ENCODE assay signal across 21 cellular contexts in the genomic region with DNA sequence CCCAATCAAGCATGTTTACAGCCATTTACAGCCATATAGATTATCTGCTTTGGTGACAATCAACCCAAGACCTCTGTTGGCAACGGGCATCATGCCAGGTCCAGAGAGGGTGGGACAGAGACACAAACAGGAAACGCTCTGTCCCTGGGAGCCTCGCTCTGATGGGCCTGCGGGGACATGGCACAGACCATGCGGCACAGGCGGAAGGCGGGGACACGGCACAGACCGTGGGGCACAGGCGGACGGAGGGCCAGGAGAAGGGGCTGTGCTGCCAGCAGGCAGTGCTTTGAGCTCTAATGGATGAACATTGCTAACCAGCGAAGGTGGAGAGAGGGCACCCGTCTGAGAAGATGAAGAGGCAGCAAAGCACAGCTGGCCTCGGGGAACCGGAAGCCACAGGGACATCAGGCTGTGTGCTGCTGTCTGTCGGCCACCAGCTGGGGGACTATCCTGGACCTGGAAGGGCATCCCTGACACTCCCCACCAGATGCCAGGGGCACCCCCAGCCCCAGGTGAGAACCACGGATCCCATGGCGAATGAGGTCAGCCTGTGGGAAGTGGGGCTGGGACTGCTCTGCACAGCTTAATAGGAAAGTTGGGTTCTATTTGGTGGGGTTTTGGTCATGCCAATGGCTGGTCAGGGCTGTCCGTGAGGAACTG.
DNase-seq lines count a peak whose midpoint lies in the region; ATAC-seq and TF ChIP-seq lines count a peak whose summit lies in the region.
"Had no signal": no experiment of that assay in that cellular context is flagged by ENCODE, and none has a peak within 500 bp of the region (broad histone marks: within the 10 kb centered on the region; RNA-seq: fewer than 3 reads in every experiment).

No MANE protein-coding gene starts in this region.

- ATAC-seq in upper lobe of right lung: no peak
- ATAC-seq: activated T-helper 17 cell treated with anti-CD3 and anti-CD28 coated beads, Interleukin-2, amount 50 U/mL, for 72 hours; CD8-positive, alpha-beta T cell; HCT116 had no signal

- no peaks in the 10 kb centered on the region for H3K9me3 Mint-ChIP-seq in activated naive CD4-positive, alpha-beta T cell treated with anti-CD3 and anti-CD28 coated beads, Interleukin-2, amount 10 ng/mL, durations not matched to agents 7 days and 5 days
- H3K9me3 Mint-ChIP-seq: activated B cell treated with CpG ODN at 0.5 μM for 24 hours; activated T-helper 17 cell treated with anti-CD3 and anti-CD28 coated beads, Interleukin-2, amount 50 U/mL, for 72 hours; CD8-positive, alpha-beta T cell; T-cell had no signal

- H3K79me1 ChIP-seq in neuronal stem cell (ENCODE audit: low read depth, low read length): peaks cover 26% of the 10 kb centered on the region

- H3K27ac ChIP-seq in dorsolateral prefrontal cortex: peak overlapping the region; percentile 40 to 100 (median 99)
- H3K27ac ChIP-seq in neuronal stem cell (replicated peaks; ENCODE audit: low read length): no peak overlapping the region
- H3K27ac ChIP-seq in upper lobe of right lung: no peak overlapping the region
- H3K27ac ChIP-seq: adrenal gland, hepatocyte, KMS-11, RWPE1, thyroid gland had no signal

- peak overlapping the region; percentile 45 for H3K27ac Mint-ChIP-seq in activated naive CD4-positive, alpha-beta T cell treated with anti-CD3 and anti-CD28 coated beads, Interleukin-2, amount 10 ng/mL, durations not matched to agents 7 days and 5 days
- H3K27ac Mint-ChIP-seq: activated B cell treated with CpG ODN at 0.5 μM for 24 hours; activated T-helper 17 cell treated with anti-CD3 and anti-CD28 coated beads, Interleukin-2, amount 50 U/mL, for 72 hours; CD8-positive, alpha-beta T cell had no signal

- no peak overlapping the region for H2AFZ ChIP-seq in neuronal stem cell (ENCODE audit: low read length)
- H2AFZ ChIP-seq: hepatocyte had no signal

- WGBS in neuronal stem cell (ENCODE audit: extremely low coverage in 2 of 2, insufficient read length in 2 of 2, insufficient replicate concordance in 1 of 2), 2 donors: no CpG with 5 or more reads among the region's 19 CpGs

- H3K9me3 ChIP-seq in neuronal stem cell (replicated peaks in 1 of 2; ENCODE audit: control insufficient read depth in 2 of 2, insufficient read depth in 1 of 2, low read depth in 1 of 2, low read length in 2 of 2) (peaks cover 3 to 4% of the 10 kb centered on the region in 2 donors), upper lobe of right lung (no peaks in the 10 kb centered on the region)
- H3K9me3 ChIP-seq: adrenal gland, thyroid gland had no signal

- H3K36me3 Mint-ChIP-seq in activated naive CD4-positive, alpha-beta T cell treated with anti-CD3 and anti-CD28 coated beads, Interleukin-2, amount 10 ng/mL, durations not matched to agents 7 days and 5 days: no peaks in the 10 kb centered on the region
- H3K36me3 Mint-ChIP-seq: CD8-positive, alpha-beta T cell; T-cell had no signal

- H3K9ac ChIP-seq in neuronal stem cell (ENCODE audit: low read depth, low read length, poor library complexity): peak overlapping the region; percentile 12
- H3K9ac ChIP-seq: KMS-11 had no signal

- H3K4ac ChIP-seq in neuronal stem cell (ENCODE audit: low read length): no peak overlapping the region

- H4K91ac ChIP-seq in neuronal stem cell (ENCODE audit: low read depth, low read length, poor library complexity): no peak overlapping the region

- H2BK15ac ChIP-seq in neuronal stem cell (ENCODE audit: low read length): no peak overlapping the region

- TF ChIP-seq CTCF in dorsolateral prefrontal cortex (IDR thresholded peaks at IDR 0.05 in 54 of 56, conservative IDR thresholded peaks at IDR 0.05 in 2 of 56; ENCODE audit: low read depth in 1 of 56, partially characterized antibody in 56 of 56) (peak in 3 of 56 donors; percentile 6 to 12 (median 8)), upper lobe of right lung (IDR thresholded peaks at IDR 0.05) (no peak)

- H3K23ac ChIP-seq in neuronal stem cell (ENCODE audit: low read depth, low read length, poor library complexity): peak overlapping the region; percentile 69

- H3K4me1 ChIP-seq in neuronal stem cell (ENCODE audit: control insufficient read depth in 2 of 2, insufficient read depth in 1 of 2, low read depth in 1 of 2, low read length in 2 of 2) (peaks cover 27 to 35% of the 10 kb centered on the region in 2 donors), upper lobe of right lung (peaks cover under 1% of the 10 kb centered on the region)

- peaks cover 7% of the 10 kb centered on the region for H3K4me1 Mint-ChIP-seq in activated naive CD4-positive, alpha-beta T cell treated with anti-CD3 and anti-CD28 coated beads, Interleukin-2, amount 10 ng/mL, durations not matched to agents 7 days and 5 days
- H3K4me1 Mint-ChIP-seq: activated B cell treated with CpG ODN at 0.5 μM for 24 hours; activated T-helper 17 cell treated with anti-CD3 and anti-CD28 coated beads, Interleukin-2, amount 50 U/mL, for 72 hours had no signal

- no peak overlapping the region for H3K18ac ChIP-seq in neuronal stem cell (ENCODE audit: low read length)

- no peak overlapping the region for H4K8ac ChIP-seq in neuronal stem cell (ENCODE audit: low read depth, low read length)

- no peak overlapping the region for H2AK5ac ChIP-seq in neuronal stem cell (ENCODE audit: low read depth, low read length)

- H3K27me3 Mint-ChIP-seq in activated naive CD4-positive, alpha-beta T cell treated with anti-CD3 and anti-CD28 coated beads, Interleukin-2, amount 10 ng/mL, durations not matched to agents 7 days and 5 days: peaks cover 37% of the 10 kb centered on the region

- H3K4me3 ChIP-seq in dorsolateral prefrontal cortex (peak overlapping the region; percentile 8 to 74 (median 51)), neuronal stem cell (ENCODE audit: low read length in 2 of 2) (no peak overlapping the region), upper lobe of right lung (no peak overlapping the region)
- H3K4me3 ChIP-seq: adrenal gland, hepatocyte, smooth muscle cell, thyroid gland had no signal

- no peak overlapping the region for H3K14ac ChIP-seq in neuronal stem cell (ENCODE audit: low read length)

- H2BK5ac ChIP-seq in neuronal stem cell (ENCODE audit: low read length): no peak overlapping the region

- no peak overlapping the region for H2BK120ac ChIP-seq in neuronal stem cell (ENCODE audit: low read depth, low read length)

- no peak overlapping the region for H3K4me2 ChIP-seq in neuronal stem cell (ENCODE audit: insufficient read depth, low read length, poor library complexity, severe bottlenecking)
- H3K4me2 ChIP-seq: hepatocyte, KMS-11, smooth muscle cell had no signal

- intact Hi-C loops in dorsolateral prefrontal cortex (cut with DNase I) (loop anchor here (2.0 to 5.0 kb wide), 2 partner anchors 34 to 58 kb away; no protein-coding TSS in a partner anchor), upper lobe of right lung (cut with DNase I) (no loop called here)

- no peak overlapping the region for H3K4me3 Mint-ChIP-seq in activated naive CD4-positive, alpha-beta T cell treated with anti-CD3 and anti-CD28 coated beads, Interleukin-2, amount 10 ng/mL, durations not matched to agents 7 days and 5 days
- H3K4me3 Mint-ChIP-seq: activated B cell treated with CpG ODN at 0.5 μM for 24 hours; activated T-helper 17 cell treated with anti-CD3 and anti-CD28 coated beads, Interleukin-2, amount 50 U/mL, for 72 hours; CD8-positive, alpha-beta T cell; T-cell had no signal

- H3K27me3 ChIP-seq in dorsolateral prefrontal cortex (no peaks in the 10 kb centered on the region), neuronal stem cell (ENCODE audit: control insufficient read depth in 3 of 3, insufficient read depth in 3 of 3, low read depth in 1 of 3, low read length in 3 of 3) (no peaks in the 10 kb centered on the region), upper lobe of right lung (no peaks in the 10 kb centered on the region)
- H3K27me3 ChIP-seq: adrenal gland, hepatocyte, thyroid gland had no signal

- no peak overlapping the region for H2BK12ac ChIP-seq in neuronal stem cell (ENCODE audit: low read length)

- CTCF ChIA-PET in activated naive CD4-positive, alpha-beta T cell treated with anti-CD3 and anti-CD28 coated beads, Interleukin-2, amount 10 ng/mL, durations not matched to agents 7 days and 5 days (lab: Charles Lee): interaction anchor here (1.1 kb wide), 1 partner anchor 157 kb away, joined by 3 read pairs; no protein-coding TSS in a partner anchor

- H3K36me3 ChIP-seq in neuronal stem cell (replicated peaks in 1 of 2; ENCODE audit: control insufficient read depth in 2 of 2, insufficient read depth in 2 of 2, low read length in 2 of 2): peaks cover 5 to 28% of the 10 kb centered on the region in 2 donors
- no peaks in the 10 kb centered on the region for H3K36me3 ChIP-seq in upper lobe of right lung
- H3K36me3 ChIP-seq: adrenal gland, thyroid gland had no signal

- DNase-seq in activated naive CD4-positive, alpha-beta T cell treated with anti-CD3 and anti-CD28 coated beads, Interleukin-2, amount 10 ng/mL, durations not matched to agents 7 days and 5 days: no peak
- no peak for DNase-seq in activated naive CD4-positive, alpha-beta T cell treated with anti-CD3 and anti-CD28 coated beads, Interleukin-2, amount 50 U/mL, for 16 hours
- DNase-seq in dorsolateral prefrontal cortex (peak in 9 of 10 donors; percentile 82 to 93 (median 89)), neuronal stem cell (ENCODE audit: low spot score) (no peak), upper lobe of right lung (peak; percentile 64), NCI-H1105 (lab: John Stamatoyannopoulos, UW) (no peak), HCEC 1CT (no peak)
- DNase-seq in stimulated activated CD4-positive, alpha-beta T cell treated with anti-CD3 and anti-CD28 coated beads, Interleukin-1b, Interleukin-23, amount 100 ng/mL, for 48 hours: no peak
- DNase-seq: activated B cell treated with CpG ODN at 0.5 μM for 24 hours; activated CD8-positive, alpha-beta memory T cell treated with anti-CD3 and anti-CD28 coated beads for 24 hours; adrenal gland; CD8-positive, alpha-beta T cell; NCI-H1092 treated with DMSO at 0.1 percent for 48 hours; T-cell; thyroid gland had no signal

Comparison
In these comparisons a context has a peak if more than half of its experiments do, and no peak if none do; other contexts are left out.
1. DNase-seq: peak in dorsolateral prefrontal cortex (9 of 10) and upper lobe of right lung (single experiment); none in activated naive CD4-positive, alpha-beta T cell treated with anti-CD3 and anti-CD28 coated beads, Interleukin-2, amount 10 ng/mL, durations not matched to agents 7 days and 5 days (single experiment), activated naive CD4-positive, alpha-beta T cell treated with anti-CD3 and anti-CD28 coated beads, Interleukin-2, amount 50 U/mL, for 16 hours (single experiment), neuronal stem cell (single experiment), stimulated activated CD4-positive, alpha-beta T cell treated with anti-CD3 and anti-CD28 coated beads, Interleukin-1b, Interleukin-23, amount 100 ng/mL, for 48 hours (single experiment), NCI-H1105 (single experiment) and HCEC 1CT (single experiment).
2. H3K27ac ChIP-seq: peak in dorsolateral prefrontal cortex (59 of 59); none in neuronal stem cell (single experiment) and upper lobe of right lung (single experiment).
3. H3K4me3 ChIP-seq: peak in dorsolateral prefrontal cortex (59 of 59); none in neuronal stem cell (0 of 2) and upper lobe of right lung (single experiment).